ENCODE assay signal across 18 cellular contexts in the genomic region with DNA sequence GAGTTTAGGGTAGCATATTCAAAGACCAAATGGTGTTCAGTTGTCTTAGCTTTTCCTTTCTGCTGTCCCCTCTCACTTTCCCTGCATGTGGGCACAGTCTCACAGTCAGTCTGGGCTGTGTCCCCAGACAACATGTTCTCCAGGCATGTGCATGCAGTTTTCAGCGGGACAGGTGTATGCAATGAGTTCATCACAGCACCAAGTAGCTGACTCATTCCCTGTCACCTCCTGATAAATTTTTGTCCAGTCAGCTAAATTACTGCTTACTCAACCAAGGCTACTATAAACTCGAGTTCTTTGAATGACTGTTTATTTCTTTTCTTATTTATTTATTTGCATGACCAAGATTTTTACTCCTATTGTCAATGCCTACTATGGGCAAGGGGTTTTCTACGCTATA.
"Had no signal": no experiment of that assay in that cellular context is flagged by ENCODE, and none has a peak within 500 bp of the region (broad histone marks: within the 10 kb centered on the region; RNA-seq: fewer than 3 reads in every experiment).

No MANE protein-coding gene starts in this region.

- H3K27me3 ChIP-seq: brain microvascular endothelial cell, esophagus muscularis mucosa, gastroesophageal sphincter, heart left ventricle, upper lobe of right lung had no signal

- H3K36me3 Mint-ChIP-seq: activated CD8-positive, alpha-beta memory T cell treated with anti-CD3 and anti-CD28 coated beads, Interleukin-2, amount 10 ng/mL, durations not matched to agents 7 days and 5 days; natural killer cell treated with Interleukin-12 subunit alpha and Interleukin-12 subunit beta and Interleukin-15 and Interleukin-18, amount 100 ng/mL, for 72 hours; stimulated activated naive B cell treated with anti-CD40 and anti-IgM and Interleukin-4, amounts not matched to agents 10 μg/mL and 1 μg/mL and 100 μg/mL, for 72 hours had no signal

- DNase-seq: activated B cell treated with CpG ODN at 0.5 μM for 24 hours; activated CD4-positive, alpha-beta memory T cell treated with anti-CD3 and anti-CD28 coated beads, Interleukin-2, amount 10 ng/mL, durations not matched to agents 7 days and 5 days; activated CD4-positive, alpha-beta T cell treated with anti-CD3 and anti-CD28 coated beads for 4 hours; activated CD8-positive, alpha-beta memory T cell treated with anti-CD3 and anti-CD28 coated beads, Interleukin-2, amount 10 ng/mL, durations not matched to agents 7 days and 5 days; activated naive CD4-positive, alpha-beta T cell treated with Interleukin-2 at 50 U/mL for 16 hours; brain microvascular endothelial cell; heart left ventricle; kidney glomerular epithelial cell; left ventricle myocardium superior; stimulated activated naive B cell treated with anti-CD40 and anti-IgM and Interleukin-4, amounts not matched to agents 10 μg/mL and 1 μg/mL and 100 μg/mL, for 72 hours; upper lobe of right lung had no signal

- FAIRE-seq: endometrium had no signal

- ATAC-seq: activated CD8-positive, alpha-beta memory T cell treated with anti-CD3 and anti-CD28 coated beads, Interleukin-2, amount 10 ng/mL, durations not matched to agents 7 days and 5 days; gastroesophageal sphincter; heart left ventricle; left ventricle myocardium superior; natural killer cell treated with Interleukin-12 subunit alpha and Interleukin-12 subunit beta and Interleukin-15 and Interleukin-18, amount 100 ng/mL, for 72 hours; stimulated activated naive B cell treated with anti-CD40 and anti-IgM and Interleukin-4, amounts not matched to agents 10 μg/mL and 1 μg/mL and 100 μg/mL, for 72 hours; upper lobe of right lung had no signal

- H3K9me3 ChIP-seq: esophagus muscularis mucosa, gastroesophageal sphincter, heart left ventricle, thoracic aorta, upper lobe of right lung had no signal

- H3K36me3 ChIP-seq: brain microvascular endothelial cell, esophagus muscularis mucosa, gastroesophageal sphincter, heart left ventricle, thoracic aorta, upper lobe of right lung had no signal

- H3K27ac ChIP-seq: brain microvascular endothelial cell, coronary artery, esophagus muscularis mucosa, gastroesophageal sphincter, heart left ventricle, thoracic aorta, upper lobe of right lung had no signal

- H3K9me3 Mint-ChIP-seq: activated B cell treated with CpG ODN at 0.5 μM for 24 hours; stimulated activated naive B cell treated with anti-CD40 and anti-IgM and Interleukin-4, amounts not matched to agents 10 μg/mL and 1 μg/mL and 100 μg/mL, for 72 hours had no signal

- H3K27me3 Mint-ChIP-seq: activated B cell treated with CpG ODN at 0.5 μM for 24 hours; activated CD4-positive, alpha-beta memory T cell treated with anti-CD3 and anti-CD28 coated beads, Interleukin-2, amount 10 ng/mL, durations not matched to agents 7 days and 5 days; activated CD8-positive, alpha-beta memory T cell treated with anti-CD3 and anti-CD28 coated beads, Interleukin-2, amount 10 ng/mL, durations not matched to agents 7 days and 5 days; natural killer cell treated with Interleukin-12 subunit alpha and Interleukin-12 subunit beta and Interleukin-15 and Interleukin-18, amount 100 ng/mL, for 72 hours; stimulated activated naive B cell treated with anti-CD40 and anti-IgM and Interleukin-4, amounts not matched to agents 10 μg/mL and 1 μg/mL and 100 μg/mL, for 72 hours had no signal

- H3K27ac Mint-ChIP-seq: activated B cell treated with CpG ODN at 0.5 μM for 24 hours; activated CD4-positive, alpha-beta memory T cell treated with anti-CD3 and anti-CD28 coated beads, Interleukin-2, amount 10 ng/mL, durations not matched to agents 7 days and 5 days; activated CD8-positive, alpha-beta memory T cell treated with anti-CD3 and anti-CD28 coated beads, Interleukin-2, amount 10 ng/mL, durations not matched to agents 7 days and 5 days; activated T-helper 2 cell treated with anti-CD3 and anti-CD28 coated beads, Interferon-gamma antibody, Interleukin-2, Interleukin-4, amounts not matched to agents 10 μg/mL and 5 μg/mL and 100 μg/mL, durations not matched to agents 14 hours and 24 hours and 36 hours; natural killer cell treated with Interleukin-12 subunit alpha and Interleukin-12 subunit beta and Interleukin-15 and Interleukin-18, amount 100 ng/mL, for 72 hours; stimulated activated naive B cell treated with anti-CD40 and anti-IgM and Interleukin-4, amounts not matched to agents 10 μg/mL and 1 μg/mL and 100 μg/mL, for 72 hours had no signal

- H3K4me3 ChIP-seq: coronary artery, esophagus muscularis mucosa, gastroesophageal sphincter, heart left ventricle, thoracic aorta, upper lobe of right lung had no signal

- H3K4me1 Mint-ChIP-seq: activated B cell treated with CpG ODN at 0.5 μM for 24 hours; activated CD4-positive, alpha-beta memory T cell treated with anti-CD3 and anti-CD28 coated beads, Interleukin-2, amount 10 ng/mL, durations not matched to agents 7 days and 5 days; activated CD8-positive, alpha-beta memory T cell treated with anti-CD3 and anti-CD28 coated beads, Interleukin-2, amount 10 ng/mL, durations not matched to agents 7 days and 5 days; stimulated activated naive B cell treated with anti-CD40 and anti-IgM and Interleukin-4, amounts not matched to agents 10 μg/mL and 1 μg/mL and 100 μg/mL, for 72 hours had no signal

- H3K4me3 Mint-ChIP-seq: activated B cell treated with CpG ODN at 0.5 μM for 24 hours; activated CD4-positive, alpha-beta memory T cell treated with anti-CD3 and anti-CD28 coated beads, Interleukin-2, amount 10 ng/mL, durations not matched to agents 7 days and 5 days; activated CD8-positive, alpha-beta memory T cell treated with anti-CD3 and anti-CD28 coated beads, Interleukin-2, amount 10 ng/mL, durations not matched to agents 7 days and 5 days; natural killer cell treated with Interleukin-12 subunit alpha and Interleukin-12 subunit beta and Interleukin-15 and Interleukin-18, amount 100 ng/mL, for 72 hours; stimulated activated naive B cell treated with anti-CD40 and anti-IgM and Interleukin-4, amounts not matched to agents 10 μg/mL and 1 μg/mL and 100 μg/mL, for 72 hours had no signal

- H3K4me1 ChIP-seq: esophagus muscularis mucosa, gastroesophageal sphincter, heart left ventricle, upper lobe of right lung had no signal
